ENCODE assay signal across 7 cellular contexts in the genomic region with DNA sequence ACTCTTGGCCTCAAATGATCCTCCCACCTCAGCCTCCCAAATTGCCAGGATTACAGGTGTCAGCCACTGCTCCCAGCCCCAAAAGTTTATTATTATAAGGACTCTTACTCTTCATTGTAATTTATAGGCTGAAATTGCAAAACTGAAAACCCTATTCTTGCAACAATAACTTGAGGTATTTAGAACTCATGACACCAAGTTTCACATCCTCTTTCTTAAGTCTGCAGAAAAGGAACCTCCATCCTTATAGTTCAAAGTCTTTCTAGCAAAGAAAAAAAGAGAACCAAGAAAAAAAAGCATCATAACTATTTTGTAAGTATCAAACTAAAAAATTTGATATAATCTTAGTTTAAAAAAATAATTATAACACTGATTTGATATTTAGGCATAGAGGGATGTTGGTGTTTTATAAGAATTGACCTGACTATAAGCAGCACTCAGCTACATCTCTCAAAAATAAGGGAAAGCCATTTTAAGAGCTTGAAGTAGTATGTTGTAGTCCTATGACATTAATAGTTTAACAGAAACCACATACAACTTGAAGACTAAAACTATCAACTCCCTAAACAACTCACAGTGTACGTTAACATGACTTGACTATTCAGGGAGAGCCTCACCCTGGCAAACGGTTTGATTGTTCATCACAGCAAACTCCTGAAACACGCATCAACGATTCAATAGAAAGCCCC.
A peak's percentile ranks its signal among the peaks of the same experiment; 100 is the strongest.
DNase-seq lines count a peak whose midpoint lies in the region; ATAC-seq lines count a peak whose summit lies in the region.

No MANE protein-coding gene starts in this region.

- H3K4me1 Mint-ChIP-seq in stimulated activated naive B cell treated with anti-CD40 and anti-IgM and Interleukin-4, amounts not matched to agents 10 μg/mL and 1 μg/mL and 100 μg/mL, for 72 hours, result peaks cover 27 to 55% of the 10 kb centered on the region in 2 donors

- ATAC-seq in GM19035 (IDR thresholded peaks at IDR 0.05; ENCODE audit: unreplicated experiment) (peak; percentile 94), HG02870 (IDR thresholded peaks at IDR 0.05; ENCODE audit: unreplicated experiment) (peak; percentile 83)
- ATAC-seq in stimulated activated naive B cell treated with anti-CD40 and anti-IgM and Interleukin-4, amounts not matched to agents 10 μg/mL and 1 μg/mL and 100 μg/mL, for 72 hours (replicated peaks), result peak; percentile 89 to 94

- H3K4me3 Mint-ChIP-seq in stimulated activated naive B cell treated with anti-CD40 and anti-IgM and Interleukin-4, amounts not matched to agents 10 μg/mL and 1 μg/mL and 100 μg/mL, for 72 hours, result peak overlapping the region; percentile 18 to 21

- H3K27ac Mint-ChIP-seq in stimulated activated naive B cell treated with anti-CD40 and anti-IgM and Interleukin-4, amounts not matched to agents 10 μg/mL and 1 μg/mL and 100 μg/mL, for 72 hours, result peak overlapping the region; percentile 67

- H3K27me3 Mint-ChIP-seq in stimulated activated naive B cell treated with anti-CD40 and anti-IgM and Interleukin-4, amounts not matched to agents 10 μg/mL and 1 μg/mL and 100 μg/mL, for 72 hours, result no peaks in the 10 kb centered on the region

- H3K36me3 Mint-ChIP-seq in stimulated activated naive B cell treated with anti-CD40 and anti-IgM and Interleukin-4, amounts not matched to agents 10 μg/mL and 1 μg/mL and 100 μg/mL, for 72 hours, result peaks cover 12 to 17% of the 10 kb centered on the region in 2 donors

- peak; percentile 99 for DNase-seq in MV-4-11 (lab: John Stamatoyannopoulos, UW)
- DNase-seq in stimulated activated naive B cell treated with anti-CD40 and anti-IgM and Interleukin-4, amounts not matched to agents 10 μg/mL and 1 μg/mL and 100 μg/mL, for 72 hours, result no peak
- DNase-seq in NCI-H1092 (lab: John Stamatoyannopoulos, UW), result no peak
- DNase-seq in anterior cingulate cortex (lab: John Stamatoyannopoulos, UW), result no peak
- no peak for DNase-seq in occipital lobe (lab: John Stamatoyannopoulos, UW)

- peaks cover 6 to 8% of the 10 kb centered on the region in 2 donors for H3K9me3 Mint-ChIP-seq in stimulated activated naive B cell treated with anti-CD40 and anti-IgM and Interleukin-4, amounts not matched to agents 10 μg/mL and 1 μg/mL and 100 μg/mL, for 72 hours
